9 cellular contexts compared by ENCODE assay signal in the genomic region with DNA sequence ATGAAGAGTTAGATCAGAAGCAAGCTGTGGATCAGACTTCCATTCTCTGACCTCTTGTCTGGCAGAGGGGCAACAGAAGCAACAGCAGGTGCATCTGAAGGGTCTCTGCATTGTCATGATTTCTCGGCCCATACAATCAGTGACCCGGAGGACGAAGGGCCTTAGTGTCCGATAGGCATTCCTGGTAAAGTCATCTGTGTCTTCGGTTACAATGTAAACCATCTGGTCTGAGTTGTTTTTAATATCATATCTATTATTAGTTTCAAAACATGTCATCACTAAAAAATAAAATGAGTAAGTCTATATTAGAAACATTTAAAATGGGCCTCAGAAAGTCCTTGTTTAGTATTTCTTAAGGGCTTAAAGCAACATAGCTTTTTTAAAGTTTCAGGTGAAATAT.
"Had no signal": no experiment of that assay in that cellular context is flagged by ENCODE, and none has a peak within 500 bp of the region (broad histone marks: within the 10 kb centered on the region; RNA-seq: fewer than 3 reads in every experiment).

No MANE protein-coding gene starts in this region.

- DNase-seq: GOT3, H7, H9, HCEC 1CT, HFFc6 had no signal

- ATAC-seq: GM23338, HCT116 had no signal

- H3K36me3 ChIP-seq: HAP-1 had no signal

- H2AFZ ChIP-seq: GM23248, GM23338 had no signal

- H3K9me3 ChIP-seq: HAP-1 had no signal

- H3K27ac ChIP-seq: GM23248 had no signal

- H3K4me1 ChIP-seq: HAP-1 had no signal

- H3K4me3 ChIP-seq: GM23248, GM23338, HAP-1 had no signal

- H3K4me2 ChIP-seq: GM23338 had no signal

- H3K9ac ChIP-seq: GM23248 had no signal
